Comparison of ENCODE assay signal across 1 cellular context in genomic region chr2:40315684-40316083, GRCh38.
TF ChIP-seq lines count a peak whose summit lies in the region.

No MANE protein-coding gene starts in this region.

TF ChIP-seq in WTC11, 78 proteins besides CTCF, POLR2A, EP300 and RAD21 (continued from another document):
- TF ChIP-seq, protein P1, sequence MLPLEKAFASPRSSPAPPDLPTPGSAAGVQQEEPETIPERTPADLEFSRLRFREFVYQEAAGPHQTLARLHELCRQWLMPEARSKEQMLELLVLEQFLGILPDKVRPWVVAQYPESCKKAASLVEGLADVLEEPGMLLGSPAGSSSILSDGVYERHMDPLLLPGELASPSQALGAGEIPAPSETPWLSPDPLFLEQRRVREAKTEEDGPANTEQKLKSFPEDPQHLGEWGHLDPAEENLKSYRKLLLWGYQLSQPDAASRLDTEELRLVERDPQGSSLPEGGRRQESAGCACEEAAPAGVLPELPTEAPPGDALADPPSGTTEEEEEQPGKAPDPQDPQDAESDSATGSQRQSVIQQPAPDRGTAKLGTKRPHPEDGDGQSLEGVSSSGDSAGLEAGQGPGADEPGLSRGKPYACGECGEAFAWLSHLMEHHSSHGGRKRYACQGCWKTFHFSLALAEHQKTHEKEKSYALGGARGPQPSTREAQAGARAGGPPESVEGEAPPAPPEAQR (CRISPR knock-in tag; IDR thresholded peaks at IDR 0.05): no peak
